Comparison of ENCODE assay signal across 8 cellular contexts in the genomic region with DNA sequence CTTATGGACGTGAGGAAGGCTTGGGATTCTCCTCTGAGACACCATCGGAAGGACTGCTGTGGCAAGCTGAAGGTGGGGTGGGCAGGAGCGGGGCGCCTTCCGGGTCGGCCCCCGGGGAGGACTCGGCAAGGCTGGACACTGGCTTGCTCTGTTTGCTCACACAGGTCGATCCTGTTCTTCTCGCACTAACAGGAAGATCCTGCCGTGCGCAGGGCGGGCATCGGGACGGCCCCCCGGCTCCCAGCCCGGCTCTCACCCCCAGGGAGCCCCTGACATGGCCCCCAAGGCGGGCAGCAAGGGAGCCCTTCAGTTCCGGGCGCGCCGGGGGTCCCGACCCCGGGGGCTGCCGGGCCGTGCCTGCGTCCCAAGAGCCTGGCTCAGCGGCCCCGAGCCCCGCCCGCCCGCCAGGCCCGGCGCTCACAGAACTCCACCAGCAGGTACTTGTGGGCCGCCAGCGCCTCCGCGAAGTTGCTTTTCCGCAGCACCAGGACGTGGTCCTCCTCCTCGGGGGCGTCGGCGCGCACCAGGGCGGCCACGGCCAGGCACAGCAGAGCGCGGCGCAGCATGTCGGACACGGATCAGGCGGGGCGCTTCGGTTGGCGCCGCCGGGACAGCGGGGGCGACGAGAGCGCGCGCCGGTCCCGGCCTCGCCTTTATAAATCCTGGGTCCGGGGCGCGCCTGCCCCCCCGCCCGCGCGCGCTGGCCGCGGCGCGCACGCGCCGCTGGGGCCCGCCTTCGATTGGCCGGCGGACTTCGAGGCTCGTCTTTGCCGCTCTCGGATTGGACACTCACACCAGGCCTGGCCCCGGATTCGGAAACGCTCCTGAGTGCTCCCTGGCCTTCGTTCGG. TPM values are rescaled to one million over a fixed set of nuclear protein-coding genes. Genes with fewer than 3 reads are reported as not detected.
DNase-seq lines count a peak whose midpoint lies in the region; ATAC-seq and TF ChIP-seq lines count a peak whose summit lies in the region.

A gene (minus strand): TSS at position 630 of the 850 bp plus-strand sequence. CDS start 64 bp downstream, at position 566.

- in situ Hi-C loops in GM13977 (cut with MboI; ENCODE audit: low pct_unique_long_range_greater_than_20kb, low sequenced_read_pairs, unreplicated experiment), result no loop called here

- H3K27me3 Mint-ChIP-seq in activated CD4-positive, alpha-beta memory T cell treated with anti-CD3 and anti-CD28 coated beads, Interleukin-2, amount 10 ng/mL, durations not matched to agents 7 days and 5 days, result no peaks in the 10 kb centered on the region

- peak within 1 kb of the TSS; percentile 98 for H3K4me3 Mint-ChIP-seq in activated CD4-positive, alpha-beta memory T cell treated with anti-CD3 and anti-CD28 coated beads, Interleukin-2, amount 10 ng/mL, durations not matched to agents 7 days and 5 days

- H3K27ac Mint-ChIP-seq in activated CD4-positive, alpha-beta memory T cell treated with anti-CD3 and anti-CD28 coated beads, Interleukin-2, amount 10 ng/mL, durations not matched to agents 7 days and 5 days, result peak within 1 kb of the TSS; percentile 97

- peak; percentile 4 for ATAC-seq in HG02943 (IDR thresholded peaks at IDR 0.05; ENCODE audit: low read depth, unreplicated experiment)
- no peak for ATAC-seq in omental fat pad (ENCODE audit: low FRiP score)
- ATAC-seq in HG03095 (IDR thresholded peaks at IDR 0.05; ENCODE audit: unreplicated experiment), result no peak

- peaks cover 49% of the 10 kb centered on the region for H3K36me3 Mint-ChIP-seq in activated CD4-positive, alpha-beta memory T cell treated with anti-CD3 and anti-CD28 coated beads, Interleukin-2, amount 10 ng/mL, durations not matched to agents 7 days and 5 days (ENCODE audit: low read depth)

- no peaks in the 10 kb centered on the region for H3K9me3 Mint-ChIP-seq in activated CD4-positive, alpha-beta memory T cell treated with anti-CD3 and anti-CD28 coated beads, Interleukin-2, amount 10 ng/mL, durations not matched to agents 7 days and 5 days

- POLR2A ChIA-PET in activated CD4-positive, alpha-beta memory T cell treated with anti-CD3 and anti-CD28 coated beads, Interleukin-2, amount 10 ng/mL, durations not matched to agents 7 days and 5 days (lab: Charles Lee), result interaction anchor here (0.8 to 6.6 kb wide), 20 partner anchors 8 to 598 kb away, joined by 3 to 133 read pairs (median 5); a partner anchor contains a TSS

- H3K4me1 Mint-ChIP-seq in activated CD4-positive, alpha-beta memory T cell treated with anti-CD3 and anti-CD28 coated beads, Interleukin-2, amount 10 ng/mL, durations not matched to agents 7 days and 5 days, result peaks cover 51% of the 10 kb centered on the region

- DNase-seq in GM13977 (ENCODE audit: low spot score) (peak; percentile 32), fibroblast of pulmonary artery (ENCODE audit: low read depth) (no peak), omental fat pad (ENCODE audit: low spot score) (no peak), NCI-H2107 treated with DMSO at 0.1 percent for 48 hours (lab: John Stamatoyannopoulos, UW; ENCODE audit: unreplicated experiment) (no peak), HPDE6-E6E7 (ENCODE audit: extremely low spot score) (no peak)
- peak; percentile 33 for DNase-seq in activated CD4-positive, alpha-beta memory T cell treated with anti-CD3 and anti-CD28 coated beads, Interleukin-2, amount 10 ng/mL, durations not matched to agents 7 days and 5 days

- peak within 1 kb of the TSS; percentile 92 for H3K4me3 ChIP-seq in fibroblast of pulmonary artery (replicated peaks; ENCODE audit: low read depth, low read length)

- CTCF ChIA-PET in activated CD4-positive, alpha-beta memory T cell treated with anti-CD3 and anti-CD28 coated beads, Interleukin-2, amount 10 ng/mL, durations not matched to agents 7 days and 5 days (lab: Charles Lee), result interaction anchor here (0.5 to 1.3 kb wide), 4 partner anchors 11 to 157 kb away, joined by 3 to 5 read pairs (median 3); a partner anchor contains a TSS

- TF ChIP-seq CTCF in GM13977 (IDR thresholded peaks at IDR 0.05; ENCODE audit: extremely low read depth, insufficient read depth, missing control alignments) (no peak), fibroblast of pulmonary artery (IDR thresholded peaks at IDR 0.05; ENCODE audit: low read length, missing control alignments) (no peak), omental fat pad (IDR thresholded peaks at IDR 0.05) (peak in 2 of 3 donors; percentile 4 to 81)

RNA-seq across cellular contexts. Expression of the gene that starts here (rescaled TPM):
- total RNA-seq in activated CD4-positive, alpha-beta memory T cell treated with anti-CD3 and anti-CD28 coated beads, Interleukin-2, amount 10 ng/mL, durations not matched to agents 7 days and 5 days, result 100 to 1,000 TPM; 483 to 496 TPM
- 100 to 1,000 TPM; 366 to 725 (median 608) TPM for total RNA-seq in omental fat pad

Comparison
In these comparisons a context has a peak if more than half of its experiments do, and no peak if none do; other contexts are left out.
1. DNase-seq: peak in GM13977 (single experiment) and activated CD4-positive, alpha-beta memory T cell treated with anti-CD3 and anti-CD28 coated beads, Interleukin-2, amount 10 ng/mL, durations not matched to agents 7 days and 5 days (single experiment); none in fibroblast of pulmonary artery (single experiment), omental fat pad (single experiment), NCI-H2107 treated with DMSO at 0.1 percent for 48 hours (single experiment) and HPDE6-E6E7 (single experiment).
2. CTCF ChIP-seq: peak in omental fat pad (2 of 3); none in GM13977 (single experiment) and fibroblast of pulmonary artery (single experiment).